In the genomic region with DNA sequence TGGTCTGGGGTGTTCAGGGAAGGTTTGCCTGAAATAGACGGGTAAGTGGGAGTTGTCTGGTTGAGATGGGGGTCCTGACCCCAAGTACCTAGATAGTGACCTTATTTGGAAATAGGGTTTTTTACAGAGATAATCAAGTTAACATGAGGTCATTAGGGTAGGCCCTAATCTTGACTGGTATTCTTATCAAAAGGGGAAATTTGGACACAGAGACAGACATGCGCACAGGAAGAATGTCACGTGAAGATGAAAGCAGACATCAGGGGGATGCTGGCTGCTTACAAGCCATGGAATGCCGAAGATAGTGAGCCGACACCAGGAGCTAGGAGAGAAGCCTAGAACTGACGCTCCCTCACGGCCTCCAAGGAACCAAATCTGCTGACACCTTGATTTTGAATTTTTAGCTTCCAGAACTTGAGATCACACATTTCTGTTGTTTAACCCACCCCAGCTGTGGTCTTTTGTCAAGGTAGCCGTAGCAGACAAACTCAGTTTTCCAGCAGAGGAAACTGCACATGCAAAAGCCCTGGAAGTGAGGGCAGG, we compare ENCODE assay signal across 17 cellular contexts. TPM values are rescaled to one million over a fixed set of nuclear protein-coding genes. Genes with fewer than 3 reads are reported as not detected.
A peak's percentile ranks its signal among the peaks of the same experiment; 100 is the strongest.
DNase-seq lines count a peak whose midpoint lies in the region; TF ChIP-seq lines count a peak whose summit lies in the region.
"Had no signal": no experiment of that assay in that cellular context is flagged by ENCODE, and none has a peak within 500 bp of the region (broad histone marks: within the 10 kb centered on the region; RNA-seq: fewer than 3 reads in every experiment).

No MANE protein-coding gene starts in this region.

- no peak overlapping the region for H2AFZ ChIP-seq in mesenchymal stem cell (ENCODE audit: low read depth, low read length)

- no peak overlapping the region for H3K4ac ChIP-seq in mesenchymal stem cell (ENCODE audit: low read depth in 1 of 2, low read length in 2 of 2)

- H4K8ac ChIP-seq in mesenchymal stem cell (ENCODE audit: low read length): no peak overlapping the region

- no peak overlapping the region for H3K9ac ChIP-seq in mesenchymal stem cell (ENCODE audit: low read length)
- H3K9ac ChIP-seq: KMS-11 had no signal

- H3K18ac ChIP-seq in mesenchymal stem cell (ENCODE audit: low read depth in 1 of 2, low read length in 2 of 2): no peak overlapping the region

- WGBS in mesenchymal stem cell: 93% methylated on average over 8 of the region's 8 CpGs

- H2BK12ac ChIP-seq in mesenchymal stem cell (ENCODE audit: low read length in 2 of 2): no peak overlapping the region

- H3K4me1 ChIP-seq in ascending aorta (peaks cover 2 to 14% of the 10 kb centered on the region in 2 donors), mesenchymal stem cell (ENCODE audit: control insufficient read depth, insufficient read depth, low read depth, low read length) (peaks cover 14% of the 10 kb centered on the region), tibial artery (peaks cover 0 to 22% (median 13%) of the 10 kb centered on the region in 4 donors)

- H3K23ac ChIP-seq in mesenchymal stem cell (ENCODE audit: low read length in 2 of 2): no peak overlapping the region

- no peak overlapping the region for H3K14ac ChIP-seq in mesenchymal stem cell (ENCODE audit: low read length in 2 of 2)

- intact Hi-C loops in ascending aorta (cut with DNase I) (no loop called here), tibial artery (cut with DNase I; ENCODE audit: low total_unique reads) (no loop called here)

- H3K36me3 ChIP-seq in ascending aorta: no peaks in the 10 kb centered on the region
- no peaks in the 10 kb centered on the region for H3K36me3 ChIP-seq in mesenchymal stem cell (ENCODE audit: control insufficient read depth in 1 of 2, insufficient read depth in 2 of 2, low read depth in 1 of 2, low read length in 2 of 2)
- no peaks in the 10 kb centered on the region for H3K36me3 ChIP-seq in tibial artery
- H3K36me3 ChIP-seq: ovary, suprapubic skin had no signal

- no peak overlapping the region for H2BK5ac ChIP-seq in mesenchymal stem cell (ENCODE audit: low read depth, low read length, poor library complexity, severe bottlenecking)

- H3K27ac ChIP-seq in ascending aorta: peak overlapping the region; percentile 87 to 88
- no peak overlapping the region for H3K27ac ChIP-seq in mesenchymal stem cell (ENCODE audit: low read length, poor library complexity, severe bottlenecking)
- peak overlapping the region; percentile 77 to 86 for H3K27ac ChIP-seq in tibial artery
- H3K27ac ChIP-seq: KMS-11, ovary, SK-N-MC had no signal

- H2BK120ac ChIP-seq in mesenchymal stem cell (ENCODE audit: low read depth, low read length): no peak overlapping the region

- H3K79me1 ChIP-seq in mesenchymal stem cell (replicated peaks; ENCODE audit: low read length, poor library complexity, severe bottlenecking): no peaks in the 10 kb centered on the region

- TF ChIP-seq CTCF in ascending aorta (IDR thresholded peaks at IDR 0.05): no peak
- no peak for TF ChIP-seq CTCF in tibial artery (IDR thresholded peaks at IDR 0.05)

- peak; percentile 17 for DNase-seq in activated effector memory CD4-positive, alpha-beta T cell treated with anti-CD3 and anti-CD28 coated beads, Interleukin-2, amount 50 U/mL, for 16 hours
- no peak for DNase-seq in activated effector memory CD4-positive, alpha-beta T cell treated with Interleukin-2 at 50 U/mL for 16 hours
- DNase-seq in ascending aorta (ENCODE audit: low spot score in 2 of 2) (peak in 1 of 2 donors; percentile 55), mesenchymal stem cell (no peak), tibial artery (no peak), iPS-NIHi7 (ENCODE audit: extremely low spot score) (no peak), mucosa of gallbladder (ENCODE audit: low spot score) (no peak)
- no peak for DNase-seq in activated CD4-positive, alpha-beta T cell treated with anti-CD3 and anti-CD28 coated beads, Interleukin-2, amount 50 U/mL, for 4 hours
- DNase-seq: central memory CD4-positive, alpha-beta T cell; NCI-H1436 treated with DMSO at 0.1 percent for 48 hours; NCI-H446; ovary; stimulated activated CD4-positive, alpha-beta T cell treated with anti-CD3 and anti-CD28 coated beads, Interleukin-12 subunit alpha, Interleukin-12 subunit beta, amount 100 ng/mL, for 4 hours had no signal

- H3K4me2 ChIP-seq in mesenchymal stem cell (ENCODE audit: low read length, poor library complexity, severe bottlenecking): no peak overlapping the region
- H3K4me2 ChIP-seq: KMS-11 had no signal

- H4K91ac ChIP-seq in mesenchymal stem cell (ENCODE audit: low read length): no peak overlapping the region

- H2AK5ac ChIP-seq in mesenchymal stem cell (ENCODE audit: low read length, severe bottlenecking): peak overlapping the region; percentile 21

- H3K27me3 ChIP-seq in ascending aorta (no peaks in the 10 kb centered on the region), mesenchymal stem cell (ENCODE audit: control insufficient read depth in 1 of 2, insufficient read depth in 1 of 2, low read length in 2 of 2) (no peaks in the 10 kb centered on the region), tibial artery (no peaks in the 10 kb centered on the region)
- H3K27me3 ChIP-seq: ovary, suprapubic skin had no signal

- peak overlapping the region; percentile 15 for H2BK15ac ChIP-seq in mesenchymal stem cell (ENCODE audit: low read depth, poor library complexity, severe bottlenecking)

- H3K4me3 ChIP-seq in ascending aorta (no peak overlapping the region), mesenchymal stem cell (ENCODE audit: insufficient read depth in 1 of 2, low read depth in 1 of 2, low read length in 2 of 2) (no peak overlapping the region), tibial artery (no peak overlapping the region)
- H3K4me3 ChIP-seq: GM12878, ovary, SK-N-MC, suprapubic skin had no signal

- H3K9me3 ChIP-seq in ascending aorta (no peaks in the 10 kb centered on the region), mesenchymal stem cell (ENCODE audit: control insufficient read depth, low read length) (no peaks in the 10 kb centered on the region), tibial artery (no peaks in the 10 kb centered on the region)
- H3K9me3 ChIP-seq: ovary, suprapubic skin had no signal

RNA-seq across cellular contexts. Expression of gene BHLHE40, which starts 17.1 kb away (rescaled TPM):
- total RNA-seq in ascending aorta: 52.2 TPM
- polyA plus RNA-seq in mesenchymal stem cell (2013, experiment 1 of 2): 88.3 TPM
- polyA plus RNA-seq in mesenchymal stem cell (2013, experiment 2 of 2): 79.7 TPM
- total RNA-seq in mucosa of gallbladder: 56.5 TPM
